9 cellular contexts compared by ENCODE assay signal in genomic region chr17:75313941-75314550, GRCh38. TPM values are rescaled to one million over a fixed set of nuclear protein-coding genes. Genes with fewer than 3 reads are reported as not detected.
DNase-seq lines count a peak whose midpoint lies in the region; ATAC-seq and TF ChIP-seq lines count a peak whose summit lies in the region.
"Had no signal": no experiment of that assay in that cellular context is flagged by ENCODE, and none has a peak within 500 bp of the region (broad histone marks: within the 10 kb centered on the region; RNA-seq: fewer than 3 reads in every experiment).

No MANE protein-coding gene starts in this region.

- TF ChIP-seq CTCF in GM20000 (IDR thresholded peaks at IDR 0.05; ENCODE audit: extremely low read depth, missing control alignments) (no peak), esophagus squamous epithelium (IDR thresholded peaks at IDR 0.05) (no peak)

- H3K36me3 Mint-ChIP-seq in stimulated activated effector memory CD8-positive, alpha-beta T cell treated with anti-CD3 and anti-CD28 coated beads, Interleukin-12 subunit alpha, Interleukin-12 subunit beta, amount 100 ng/mL, for 72 hours = peaks cover 33% of the 10 kb centered on the region

- no peaks in the 10 kb centered on the region for H3K27me3 ChIP-seq in esophagus squamous epithelium

- peaks cover 0 to 28% (median 8%) of the 10 kb centered on the region in 3 donors for H3K4me1 ChIP-seq in esophagus squamous epithelium

- intact Hi-C loops in esophagus squamous epithelium (cut with DNase I) = no loop called here

- no peak overlapping the region for H3K4me3 ChIP-seq in esophagus squamous epithelium

- ATAC-seq in stimulated activated effector memory CD8-positive, alpha-beta T cell treated with anti-CD3 and anti-CD28 coated beads, Interleukin-12 subunit alpha, Interleukin-12 subunit beta, amount 100 ng/mL, for 72 hours = peak; percentile 65

- peak overlapping the region; percentile 6 for H3K4me3 Mint-ChIP-seq in stimulated activated effector memory CD8-positive, alpha-beta T cell treated with anti-CD3 and anti-CD28 coated beads, Interleukin-12 subunit alpha, Interleukin-12 subunit beta, amount 100 ng/mL, for 72 hours

- no peaks in the 10 kb centered on the region for H3K9me3 ChIP-seq in esophagus squamous epithelium

- H3K27ac ChIP-seq in esophagus squamous epithelium = peak overlapping the region in 3 of 4 donors; percentile 6 to 60 (median 57)

- DNase-seq in GM20000 (ENCODE audit: low spot score) (peak; percentile 32), NOMO-1 treated with DMSO at 0.1 percent for 48 hours (lab: John Stamatoyannopoulos, UW; ENCODE audit: unreplicated experiment) (peak; percentile 93), esophagus squamous epithelium (lab: John Stamatoyannopoulos, UW) (no peak), NCI-H2107 (lab: John Stamatoyannopoulos, UW) (no peak), GM19240 (ENCODE audit: insufficient read length, low spot score) (no peak)
- DNase-seq in stimulated activated effector memory CD8-positive, alpha-beta T cell treated with anti-CD3 and anti-CD28 coated beads, Interleukin-12 subunit alpha, Interleukin-12 subunit beta, amount 100 ng/mL, for 72 hours (ENCODE audit: low spot score in 2 of 2) = no peak
- DNase-seq in stimulated activated CD8-positive, alpha-beta memory T cell treated with anti-CD3 and anti-CD28 coated beads, Interleukin-4, amount 100 ng/mL, for 48 hours = no peak
- DNase-seq: activated gamma-delta T cell treated with Interleukin-2 at 50 U/mL for 16 hours, NCI-H1417 treated with DMSO at 0.1 percent for 48 hours had no signal

- H3K36me3 ChIP-seq in esophagus squamous epithelium = peaks cover 0 to 19% (median 4%) of the 10 kb centered on the region in 3 donors

- peak overlapping the region; percentile 84 for H3K27ac Mint-ChIP-seq in stimulated activated effector memory CD8-positive, alpha-beta T cell treated with anti-CD3 and anti-CD28 coated beads, Interleukin-12 subunit alpha, Interleukin-12 subunit beta, amount 100 ng/mL, for 72 hours

- H3K4me1 Mint-ChIP-seq in stimulated activated effector memory CD8-positive, alpha-beta T cell treated with anti-CD3 and anti-CD28 coated beads, Interleukin-12 subunit alpha, Interleukin-12 subunit beta, amount 100 ng/mL, for 72 hours = peaks cover 33% of the 10 kb centered on the region

- 35 to 61% methylated on average over 5 to 12 of the region's 14 CpGs for WGBS in esophagus squamous epithelium, 2 donors

- no peak for TF ChIP-seq POLR2A in esophagus squamous epithelium (IDR thresholded peaks at IDR 0.05)

- no peaks in the 10 kb centered on the region for H3K9me3 Mint-ChIP-seq in stimulated activated effector memory CD8-positive, alpha-beta T cell treated with anti-CD3 and anti-CD28 coated beads, Interleukin-12 subunit alpha, Interleukin-12 subunit beta, amount 100 ng/mL, for 72 hours

RNA-seq across cellular contexts. Expression of gene SLC25A19, which starts 24.8 kb away (rescaled TPM):
- total RNA-seq in esophagus squamous epithelium = 10 to 100 TPM in 2 of 4 donors, 1 to 10 TPM in 2; 9.2 to 15.2 (median 11.2) TPM

RNA-seq across cellular contexts. Expression of gene MIF4GD, which starts 43.0 kb away (rescaled TPM):
- total RNA-seq in esophagus squamous epithelium = 10 to 100 TPM; 14.6 to 28.0 (median 21.2) TPM

RNA-seq across cellular contexts. Expression of gene MRPS7, which starts 52.4 kb away (rescaled TPM):
- total RNA-seq in esophagus squamous epithelium = 10 to 100 TPM; 42.2 to 62.6 (median 48.7) TPM

RNA-seq across cellular contexts. Expression of gene GGA3, which starts 52.6 kb away (rescaled TPM):
- total RNA-seq in esophagus squamous epithelium = 10 to 100 TPM; 23.9 to 39.2 (median 29.8) TPM

Comparison
In these comparisons a context has a peak if more than half of its experiments do, and no peak if none do; other contexts are left out.
1. DNase-seq: peak in GM20000 (single experiment) and NOMO-1 treated with DMSO at 0.1 percent for 48 hours (single experiment); none in esophagus squamous epithelium (single experiment), stimulated activated effector memory CD8-positive, alpha-beta T cell treated with anti-CD3 and anti-CD28 coated beads, Interleukin-12 subunit alpha, Interleukin-12 subunit beta, amount 100 ng/mL, for 72 hours (0 of 2), NCI-H2107 (single experiment), stimulated activated CD8-positive, alpha-beta memory T cell treated with anti-CD3 and anti-CD28 coated beads, Interleukin-4, amount 100 ng/mL, for 48 hours (single experiment) and GM19240 (single experiment).